18 cellular contexts compared by ENCODE assay signal in genomic region chrX:19642517-19643109, GRCh38.
DNase-seq lines count a peak whose midpoint lies in the region; ATAC-seq and TF ChIP-seq lines count a peak whose summit lies in the region.
"Had no signal": no experiment of that assay in that cellular context is flagged by ENCODE, and none has a peak within 500 bp of the region (broad histone marks: within the 10 kb centered on the region; RNA-seq: fewer than 3 reads in every experiment).

No MANE protein-coding gene starts in this region.

- 0 out of 2 replicates have a peak overlapping the region, but pooled peaks have one; percentile 19 for H3K9ac ChIP-seq in OCI-LY3 (ENCODE audit: low read length)

- H3K79me2 ChIP-seq in OCI-LY3 (ENCODE audit: low read length): peaks cover 4% of the 10 kb centered on the region; the same call in 1 of the 2 replicates

- peak; percentile 78 to 79 for ATAC-seq in activated T-cell treated with anti-CD3 and anti-CD28 coated beads, Interleukin-2, amount 50 U/mL, for 72 hours (replicated peaks in 1 of 2)
- peak; percentile 33 for ATAC-seq in activated naive CD8-positive, alpha-beta T cell treated with anti-CD3 and anti-CD28 coated beads, Interleukin-2, amount 50 U/mL, for 24 hours
- ATAC-seq in stimulated activated naive CD8-positive, alpha-beta T cell treated with anti-CD3 and anti-CD28 coated beads, Interleukin-15, amount 100 ng/mL, for 72 hours: peak; percentile 84
- no peak for ATAC-seq in GM19463 (IDR thresholded peaks at IDR 0.05; ENCODE audit: unreplicated experiment)
- no peak for ATAC-seq in HG03457 (IDR thresholded peaks at IDR 0.05; ENCODE audit: unreplicated experiment)
- ATAC-seq: HCT116, mucosa of descending colon had no signal

- H3K27me3 Mint-ChIP-seq in activated T-cell treated with anti-CD3 and anti-CD28 coated beads, Interleukin-2, amount 50 U/mL, for 72 hours (ENCODE audit: low read depth): no peaks in the 10 kb centered on the region
- no peaks in the 10 kb centered on the region for H3K27me3 Mint-ChIP-seq in activated naive CD8-positive, alpha-beta T cell treated with anti-CD3 and anti-CD28 coated beads, Interleukin-2, amount 50 U/mL, for 24 hours
- no peaks in the 10 kb centered on the region for H3K27me3 Mint-ChIP-seq in stimulated activated naive CD8-positive, alpha-beta T cell treated with anti-CD3 and anti-CD28 coated beads, Interleukin-15, amount 100 ng/mL, for 72 hours
- H3K27me3 Mint-ChIP-seq: type B pancreatic cell had no signal

- DNase-seq in activated T-cell treated with anti-CD3 and anti-CD28 coated beads, Interleukin-2, amount 50 U/mL, for 72 hours: no peak
- no peak for DNase-seq in activated T-cell treated with anti-CD3 and anti-CD28 coated beads, Interleukin-2, amount 50 U/mL, for 48 hours
- DNase-seq in activated naive CD8-positive, alpha-beta T cell treated with anti-CD3 and anti-CD28 coated beads, Interleukin-2, amount 50 U/mL, for 24 hours: no peak
- DNase-seq in stimulated activated naive CD8-positive, alpha-beta T cell treated with anti-CD3 and anti-CD28 coated beads, Interleukin-15, amount 100 ng/mL, for 72 hours: no peak
- no peak for DNase-seq in NCI-H1694 treated with DMSO at 0.1 percent for 48 hours (lab: John Stamatoyannopoulos, UW)
- DNase-seq: Calu3; central memory CD4-positive, alpha-beta T cell; esophagus squamous epithelium; KBM-7; mucosa of descending colon; NCI-H2029 treated with DMSO at 0.1 percent for 48 hours; NCI-H446 had no signal

- peaks cover 27% of the 10 kb centered on the region for H3K4me1 Mint-ChIP-seq in activated T-cell treated with anti-CD3 and anti-CD28 coated beads, Interleukin-2, amount 50 U/mL, for 72 hours (ENCODE audit: low read depth)
- peaks cover 29% of the 10 kb centered on the region for H3K4me1 Mint-ChIP-seq in activated naive CD8-positive, alpha-beta T cell treated with anti-CD3 and anti-CD28 coated beads, Interleukin-2, amount 50 U/mL, for 24 hours
- peaks cover 20% of the 10 kb centered on the region for H3K4me1 Mint-ChIP-seq in stimulated activated naive CD8-positive, alpha-beta T cell treated with anti-CD3 and anti-CD28 coated beads, Interleukin-15, amount 100 ng/mL, for 72 hours

- H3K36me3 Mint-ChIP-seq in activated T-cell treated with anti-CD3 and anti-CD28 coated beads, Interleukin-2, amount 50 U/mL, for 72 hours (ENCODE audit: insufficient read depth in 2 of 2): peaks cover 3 to 6% of the 10 kb centered on the region in 2 donors
- peaks cover 9% of the 10 kb centered on the region for H3K36me3 Mint-ChIP-seq in activated naive CD8-positive, alpha-beta T cell treated with anti-CD3 and anti-CD28 coated beads, Interleukin-2, amount 50 U/mL, for 24 hours (ENCODE audit: low read depth)
- H3K36me3 Mint-ChIP-seq: type B pancreatic cell had no signal

- H3K9me3 Mint-ChIP-seq in activated T-cell treated with anti-CD3 and anti-CD28 coated beads, Interleukin-2, amount 50 U/mL, for 72 hours: no peaks in the 10 kb centered on the region
- H3K9me3 Mint-ChIP-seq in activated naive CD8-positive, alpha-beta T cell treated with anti-CD3 and anti-CD28 coated beads, Interleukin-2, amount 50 U/mL, for 24 hours: no peaks in the 10 kb centered on the region
- no peaks in the 10 kb centered on the region for H3K9me3 Mint-ChIP-seq in stimulated activated naive CD8-positive, alpha-beta T cell treated with anti-CD3 and anti-CD28 coated beads, Interleukin-15, amount 100 ng/mL, for 72 hours
- H3K9me3 Mint-ChIP-seq: type B pancreatic cell had no signal

- H3K27ac ChIP-seq in OCI-LY3 (ENCODE audit: low read length): peak overlapping the region; percentile 68
- H3K27ac ChIP-seq: esophagus squamous epithelium, right atrium auricular region had no signal

- H3K4me2 ChIP-seq in OCI-LY3 (ENCODE audit: low read length): peak overlapping the region; percentile 60

- peaks cover 3% of the 10 kb centered on the region; the same call in 1 of the 2 replicates for H4K20me1 ChIP-seq in OCI-LY3 (ENCODE audit: insufficient read depth, low read length)

- H3K4me1 ChIP-seq in OCI-LY3 (ENCODE audit: low read length): peaks cover 56% of the 10 kb centered on the region
- H3K4me1 ChIP-seq: esophagus squamous epithelium, right atrium auricular region had no signal

- H3K27me3 ChIP-seq in OCI-LY3 (ENCODE audit: low read depth, low read length): no peaks in the 10 kb centered on the region
- H3K27me3 ChIP-seq: right atrium auricular region had no signal

- H3K36me3 ChIP-seq in OCI-LY3 (replicated peaks; ENCODE audit: low read depth, low read length): peaks cover 16% of the 10 kb centered on the region
- H3K36me3 ChIP-seq: esophagus squamous epithelium, right atrium auricular region had no signal

- TF ChIP-seq CTCF in OCI-LY3 (IDR thresholded peaks at IDR 0.05; ENCODE audit: low read depth, low read length): peak; percentile 16; the same call in 1 of the 2 replicates

- peak overlapping the region; percentile 47 to 71 for H3K4me3 Mint-ChIP-seq in activated T-cell treated with anti-CD3 and anti-CD28 coated beads, Interleukin-2, amount 50 U/mL, for 72 hours
- H3K4me3 Mint-ChIP-seq in activated naive CD8-positive, alpha-beta T cell treated with anti-CD3 and anti-CD28 coated beads, Interleukin-2, amount 50 U/mL, for 24 hours: no peak overlapping the region
- peak overlapping the region; percentile 42 to 44 for H3K4me3 Mint-ChIP-seq in stimulated activated naive CD8-positive, alpha-beta T cell treated with anti-CD3 and anti-CD28 coated beads, Interleukin-15, amount 100 ng/mL, for 72 hours
- H3K4me3 Mint-ChIP-seq: type B pancreatic cell had no signal

- no peak overlapping the region for H2AFZ ChIP-seq in OCI-LY3 (ENCODE audit: low read depth, low read length)

- H3K4me3 ChIP-seq in OCI-LY3 (ENCODE audit: low read length): no peak overlapping the region
- H3K4me3 ChIP-seq: esophagus squamous epithelium, mucosa of descending colon, right atrium auricular region had no signal

- peak overlapping the region; percentile 76 for H3K27ac Mint-ChIP-seq in activated T-cell treated with anti-CD3 and anti-CD28 coated beads, Interleukin-2, amount 50 U/mL, for 72 hours
- H3K27ac Mint-ChIP-seq in activated naive CD8-positive, alpha-beta T cell treated with anti-CD3 and anti-CD28 coated beads, Interleukin-2, amount 50 U/mL, for 24 hours: peak overlapping the region; percentile 59
- no peak overlapping the region for H3K27ac Mint-ChIP-seq in stimulated activated naive CD8-positive, alpha-beta T cell treated with anti-CD3 and anti-CD28 coated beads, Interleukin-15, amount 100 ng/mL, for 72 hours
- H3K27ac Mint-ChIP-seq: type B pancreatic cell had no signal

- H3K9me3 ChIP-seq in OCI-LY3 (ENCODE audit: insufficient read depth, low read length): no peaks in the 10 kb centered on the region
- H3K9me3 ChIP-seq: esophagus squamous epithelium, mucosa of descending colon, right atrium auricular region had no signal

Comparison
In these comparisons a context has a peak if more than half of its experiments do, and no peak if none do; other contexts are left out.
1. ATAC-seq: peak in activated T-cell treated with anti-CD3 and anti-CD28 coated beads, Interleukin-2, amount 50 U/mL, for 72 hours (2 of 2), activated naive CD8-positive, alpha-beta T cell treated with anti-CD3 and anti-CD28 coated beads, Interleukin-2, amount 50 U/mL, for 24 hours (single experiment) and stimulated activated naive CD8-positive, alpha-beta T cell treated with anti-CD3 and anti-CD28 coated beads, Interleukin-15, amount 100 ng/mL, for 72 hours (single experiment); none in GM19463 (single experiment) and HG03457 (single experiment).
2. H3K27ac Mint-ChIP-seq: peak in activated T-cell treated with anti-CD3 and anti-CD28 coated beads, Interleukin-2, amount 50 U/mL, for 72 hours (single experiment) and activated naive CD8-positive, alpha-beta T cell treated with anti-CD3 and anti-CD28 coated beads, Interleukin-2, amount 50 U/mL, for 24 hours (single experiment); none in stimulated activated naive CD8-positive, alpha-beta T cell treated with anti-CD3 and anti-CD28 coated beads, Interleukin-15, amount 100 ng/mL, for 72 hours (0 of 2).